ENCODE assay signal across 8 cellular contexts in the genomic region with DNA sequence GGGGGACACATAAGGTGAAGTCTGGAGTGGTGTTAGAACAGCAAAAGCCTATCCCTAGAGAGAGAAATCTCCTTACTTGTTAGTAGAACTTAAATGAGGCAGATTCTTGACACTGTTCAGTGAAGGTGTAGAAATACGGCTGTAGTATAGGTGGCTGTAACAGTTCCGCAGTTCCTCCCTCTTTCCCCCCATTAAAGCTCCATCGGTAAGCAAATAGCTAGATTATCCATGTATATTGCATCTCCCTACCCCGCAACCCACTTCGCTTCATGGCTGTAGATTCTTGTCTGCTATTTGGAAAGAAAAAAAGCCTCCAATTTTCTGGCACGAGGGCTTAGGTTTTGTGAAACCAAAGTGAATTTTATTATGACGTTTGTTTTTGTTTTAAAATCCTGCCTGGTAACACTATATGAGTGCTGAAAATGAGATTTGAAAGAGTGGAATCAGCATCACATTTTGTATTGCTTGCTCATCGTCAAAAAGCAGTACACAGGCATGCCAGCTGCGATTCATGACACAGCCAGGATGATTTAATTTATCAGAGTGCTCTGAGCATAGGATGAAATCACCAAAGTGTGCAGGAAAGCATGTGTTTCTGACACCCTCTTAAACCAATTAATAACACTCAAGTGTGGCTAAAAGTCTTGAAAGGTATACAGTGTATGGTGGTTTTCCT. TPM values are rescaled to one million over a fixed set of nuclear protein-coding genes. Genes with fewer than 3 reads are reported as not detected.
DNase-seq lines count a peak whose midpoint lies in the region; ATAC-seq and TF ChIP-seq lines count a peak whose summit lies in the region.

No MANE protein-coding gene starts in this region.

- H3K4me3 ChIP-seq in GM06990 (replicated peaks; ENCODE audit: low read depth, low read length) (peak overlapping the region; percentile 83), epithelial cell of proximal tubule (ENCODE audit: low read depth, low read length) (peak overlapping the region; percentile 75)

- no peaks in the 10 kb centered on the region for H3K36me3 ChIP-seq in GM06990 (ENCODE audit: control insufficient read depth, insufficient read depth, low read length)

- DNase-seq in GM06990 (ENCODE audit: extremely low read depth, insufficient read length), result no peak
- peak; percentile 75 for DNase-seq in NCI-H82 treated with DMSO at 0.1 percent for 48 hours (lab: John Stamatoyannopoulos, UW; ENCODE audit: unreplicated experiment)
- DNase-seq in epithelial cell of proximal tubule (ENCODE audit: low read depth), result no peak
- no peak for DNase-seq in omental fat pad (ENCODE audit: low spot score)
- no peak for DNase-seq in GM13976 (ENCODE audit: low spot score)
- DNase-seq in activated CD4-positive, alpha-beta T cell treated with anti-CD3 and anti-CD28 coated beads, Interleukin-2, amount 50 U/mL, for 1 hour, result no peak
- DNase-seq in activated T-cell treated with anti-CD3 and anti-CD28 coated beads, Interleukin-2, amount 50 U/mL, for 1 hour, result no peak

- TF ChIP-seq CTCF in GM06990 (IDR thresholded peaks at IDR 0.05; ENCODE audit: insufficient read depth, low read length, poor library complexity, severe bottlenecking) (no peak), epithelial cell of proximal tubule (conservative IDR thresholded peaks at IDR 0.05; ENCODE audit: low read depth, low read length) (no peak), omental fat pad (IDR thresholded peaks at IDR 0.05) (no peak), GM13976 (IDR thresholded peaks at IDR 0.05; ENCODE audit: borderline replicate concordance, control extremely low read depth, extremely low read depth, insufficient read depth, missing control alignments) (no peak)

- in situ Hi-C loops in GM13976 (cut with MboI; ENCODE audit: low sequenced_read_pairs, unreplicated experiment), result no loop called here

- no peaks in the 10 kb centered on the region for H3K27me3 ChIP-seq in GM06990 (replicated peaks; ENCODE audit: control insufficient read depth, insufficient read depth, low read length)

- ATAC-seq in omental fat pad (ENCODE audit: low FRiP score) (peak; percentile 72), GM21390 (IDR thresholded peaks at IDR 0.05; ENCODE audit: unreplicated experiment) (no peak)

RNA-seq across cellular contexts. Expression of gene FAM171B, which starts 1.4 kb away (rescaled TPM):
- total RNA-seq in epithelial cell of proximal tubule (2.8 and 4.6 TPM in 2 replicates), omental fat pad (10 to 100 TPM in 1 of 4 donors, 1 to 10 TPM in 3; 6.0 to 10.8 (median 8.5) TPM)
